15 cellular contexts compared by ENCODE assay signal in genomic region chr1:35844826-35845225, GRCh38. TPM values are rescaled to one million over a fixed set of nuclear protein-coding genes. Genes with fewer than 3 reads are reported as not detected.
A peak's percentile ranks its signal among the peaks of the same experiment; 100 is the strongest.
DNase-seq lines count a peak whose midpoint lies in the region; ATAC-seq and TF ChIP-seq lines count a peak whose summit lies in the region.
"Had no signal": no experiment of that assay in that cellular context is flagged by ENCODE, and none has a peak within 500 bp of the region (broad histone marks: within the 10 kb centered on the region; RNA-seq: fewer than 3 reads in every experiment).

No MANE protein-coding gene starts in this region.

- intact Hi-C loops in natural killer cell (cut with micrococcal nuclease), result no loop called here

- no peaks in the 10 kb centered on the region for H3K9me3 Mint-ChIP-seq in WTC11
- H3K9me3 Mint-ChIP-seq in neural crest cell, result no peaks in the 10 kb centered on the region
- H3K9me3 Mint-ChIP-seq in type B pancreatic cell, result no peaks in the 10 kb centered on the region
- H3K9me3 Mint-ChIP-seq in natural killer cell, result no peaks in the 10 kb centered on the region
- H3K9me3 Mint-ChIP-seq: HFFc6 had no signal

- TF ChIP-seq CTCF in WTC11 (IDR thresholded peaks at IDR 0.05), result no peak
- no peak for TF ChIP-seq CTCF in neural crest cell (conservative IDR thresholded peaks at IDR 0.05)
- no peak for TF ChIP-seq CTCF in type B pancreatic cell (conservative IDR thresholded peaks at IDR 0.05)
- no peak for TF ChIP-seq CTCF in natural killer cell (IDR thresholded peaks at IDR 0.05)

- H3K4me3 Mint-ChIP-seq in WTC11, result no peak overlapping the region
- H3K4me3 Mint-ChIP-seq in neural crest cell, result no peak overlapping the region
- H3K4me3 Mint-ChIP-seq in type B pancreatic cell, result no peak overlapping the region
- no peak overlapping the region for H3K4me3 Mint-ChIP-seq in natural killer cell
- H3K4me3 Mint-ChIP-seq: HFFc6 had no signal

- H3K36me3 Mint-ChIP-seq in WTC11 (peaks cover 12% of the 10 kb centered on the region), neural crest cell (ENCODE audit: low read depth) (peaks cover 2% of the 10 kb centered on the region), type B pancreatic cell (peaks cover 34% of the 10 kb centered on the region), natural killer cell (peaks cover 7% of the 10 kb centered on the region)

- POLR2A ChIA-PET in WTC11 (lab: Charles Lee), result interaction anchor here (0.6 kb wide), 1 partner anchor 1183 kb away, joined by 3 read pairs; no protein-coding TSS in a partner anchor

- H3K27me3 Mint-ChIP-seq in WTC11 (ENCODE audit: low read depth) (no peaks in the 10 kb centered on the region), neural crest cell (ENCODE audit: low read depth) (no peaks in the 10 kb centered on the region), type B pancreatic cell (no peaks in the 10 kb centered on the region), natural killer cell (ENCODE audit: low read depth in 2 of 2) (no peaks in the 10 kb centered on the region)

- no peak for ATAC-seq in WTC11
- ATAC-seq in HG03135 (IDR thresholded peaks at IDR 0.05; ENCODE audit: unreplicated experiment), result no peak
- ATAC-seq in natural killer cell, result no peak
- ATAC-seq: HepG2, Panc1 had no signal

- H3K4me1 Mint-ChIP-seq in WTC11, result peaks cover 3% of the 10 kb centered on the region
- H3K4me1 Mint-ChIP-seq in neural crest cell, result peaks cover 16% of the 10 kb centered on the region
- H3K4me1 Mint-ChIP-seq in type B pancreatic cell (ENCODE audit: unreplicated experiment), result no peaks in the 10 kb centered on the region
- no peaks in the 10 kb centered on the region for H3K4me1 Mint-ChIP-seq in natural killer cell

- no peak for DNase-seq in WTC11 (ENCODE audit: low spot score)
- DNase-seq in foreskin melanocyte, result peak; percentile 84
- DNase-seq in neural crest cell (ENCODE audit: low read depth, low spot score), result no peak
- DNase-seq in type B pancreatic cell (ENCODE audit: extremely low spot score, unreplicated experiment), result no peak
- no peak for DNase-seq in DMS153 (lab: John Stamatoyannopoulos, UW)
- no peak for DNase-seq in natural killer cell
- DNase-seq: DMS 273 treated with DMSO at 0.1 percent for 48 hours, HFFc6, NCI-H1048, NCI-H1436 treated with DMSO at 0.1 percent for 48 hours, NCI-H2081, NCI-H524 had no signal

- H3K27ac Mint-ChIP-seq in WTC11, result peak overlapping the region; percentile 24; the same call in 1 of the 2 replicates
- peak overlapping the region; percentile 94 for H3K27ac Mint-ChIP-seq in neural crest cell (ENCODE audit: unreplicated experiment)
- H3K27ac Mint-ChIP-seq in type B pancreatic cell, result peak overlapping the region; percentile 70
- no peak overlapping the region for H3K27ac Mint-ChIP-seq in natural killer cell
- H3K27ac Mint-ChIP-seq: HFFc6 had no signal

- CTCF ChIA-PET in WTC11 (lab: Charles Lee), result no interaction called here

TF ChIP-seq in WTC11, 78 proteins besides CTCF, POLR2A, EP300 and RAD21 (continues in another document):
- TF ChIP-seq SMAD3 (CRISPR knock-in tag; IDR thresholded peaks at IDR 0.05; ENCODE audit: borderline replicate concordance) (no peak), E2F1 (CRISPR knock-in tag; IDR thresholded peaks at IDR 0.05) (no peak), ZSCAN18 (CRISPR knock-in tag; IDR thresholded peaks at IDR 0.05) (no peak), ZNF423 (CRISPR knock-in tag; IDR thresholded peaks at IDR 0.05) (no peak), AR (CRISPR knock-in tag; IDR thresholded peaks at IDR 0.05) (no peak), ZNF512 (CRISPR knock-in tag; IDR thresholded peaks at IDR 0.05; ENCODE audit: borderline replicate concordance) (no peak), NR2C2 (CRISPR knock-in tag; IDR thresholded peaks at IDR 0.05) (no peak), MYBL2 (CRISPR knock-in tag; IDR thresholded peaks at IDR 0.05) (no peak), ZNF232 (CRISPR knock-in tag; IDR thresholded peaks at IDR 0.05) (no peak), SP1 (CRISPR knock-in tag; conservative IDR thresholded peaks at IDR 0.05) (no peak), E2F4 (CRISPR knock-in tag; IDR thresholded peaks at IDR 0.05; ENCODE audit: borderline replicate concordance, low read depth) (no peak)

RNA-seq across cellular contexts. Expression of gene AGO4, which starts 37.0 kb away (rescaled TPM):
- total RNA-seq in WTC11 (2021) (8.7 to 10.3 TPM (median 10.1 TPM) in 3 replicates), neural crest cell (13.8 and 17.1 TPM in 2 replicates), type B pancreatic cell (ENCODE audit: low replicate concordance) (15.9 and 21.4 TPM in 2 replicates), natural killer cell (10 to 100 TPM; 21.8 to 32.0 (median 31.7) TPM)

RNA-seq across cellular contexts. Expression of gene AGO1, which starts 38.2 kb away (rescaled TPM):
- 77.8 to 81.8 TPM (median 80.6 TPM) in 3 replicates for total RNA-seq in WTC11 (2021)
- 61.5 and 65.3 TPM in 2 replicates for total RNA-seq in neural crest cell
- total RNA-seq in type B pancreatic cell (ENCODE audit: low replicate concordance), result 37.3 and 47.7 TPM in 2 replicates
- total RNA-seq in natural killer cell, result 10 to 100 TPM; 30.1 to 34.5 (median 34.3) TPM

Comparison
In these comparisons a context has a peak if more than half of its experiments do, and no peak if none do; other contexts are left out.
1. H3K27ac Mint-ChIP-seq: peak in WTC11 (single experiment), neural crest cell (single experiment) and type B pancreatic cell (single experiment); none in natural killer cell (0 of 2).